In genomic region chr20:58500256-58500655, GRCh38 we compare ENCODE assay signal across 27 cellular contexts. TPM values are rescaled to one million over a fixed set of nuclear protein-coding genes. Genes with fewer than 3 reads are reported as not detected.
A peak's percentile ranks its signal among the peaks of the same experiment; 100 is the strongest.
DNase-seq lines count a peak whose midpoint lies in the region; ATAC-seq and TF ChIP-seq lines count a peak whose summit lies in the region.
"Had no signal": no experiment of that assay in that cellular context is flagged by ENCODE, and none has a peak within 500 bp of the region (broad histone marks: within the 10 kb centered on the region; RNA-seq: fewer than 3 reads in every experiment).

No MANE protein-coding gene starts in this region.

- H3F3A ChIP-seq in MM.1S (ENCODE audit: insufficient read depth, low read length): no peaks in the 10 kb centered on the region

- no peaks in the 10 kb centered on the region for H3K9me2 ChIP-seq in MM.1S (replicated peaks; ENCODE audit: insufficient read depth, low read length)

- ATAC-seq in RWPE2 (ENCODE audit: low read depth) (no peak), aorta (ENCODE audit: low FRiP score) (no peak), HG03108 (IDR thresholded peaks at IDR 0.05; ENCODE audit: unreplicated experiment) (no peak)
- ATAC-seq: GM12878 had no signal

- H3K4me2 ChIP-seq in MM.1S (ENCODE audit: low read depth, low read length): no peak overlapping the region
- H3K4me2 ChIP-seq: BLaER1 had no signal

- no peaks in the 10 kb centered on the region for H4K20me1 ChIP-seq in MM.1S (ENCODE audit: insufficient read depth, low read length)
- H4K20me1 ChIP-seq: BLaER1 had no signal

- H3K4me3 ChIP-seq in right atrium auricular region (no peak overlapping the region), left ventricle myocardium inferior (no peak overlapping the region), RWPE2 (ENCODE audit: severe bottlenecking) (no peak overlapping the region), MM.1S (ENCODE audit: low read length) (no peak overlapping the region), aorta (ENCODE audit: low read length in 2 of 2) (no peak overlapping the region)
- H3K4me3 ChIP-seq: BLaER1, GM12878 had no signal

- no peaks in the 10 kb centered on the region for H3K27me3 ChIP-seq in right atrium auricular region
- no peaks in the 10 kb centered on the region for H3K27me3 ChIP-seq in left ventricle myocardium inferior (ENCODE audit: low read depth)
- no peaks in the 10 kb centered on the region for H3K27me3 ChIP-seq in RWPE2 (ENCODE audit: insufficient read depth, poor library complexity, severe bottlenecking)
- peaks cover 32% of the 10 kb centered on the region for H3K27me3 ChIP-seq in MM.1S (replicated peaks; ENCODE audit: insufficient read depth, low read length)
- no peaks in the 10 kb centered on the region for H3K27me3 ChIP-seq in aorta (ENCODE audit: control insufficient read depth in 1 of 2, insufficient read depth in 2 of 2, low read length in 1 of 2)
- H3K27me3 ChIP-seq: BE2C, BLaER1 had no signal

- H3K9me3 ChIP-seq in right atrium auricular region (peaks cover 0 to 31% of the 10 kb centered on the region in 2 donors), left ventricle myocardium inferior (replicated peaks) (peaks cover 38% of the 10 kb centered on the region), RWPE2 (ENCODE audit: severe bottlenecking) (peaks cover 6% of the 10 kb centered on the region), MM.1S (replicated peaks; ENCODE audit: insufficient read depth, low read length) (0 out of 2 replicates have a peak, but pooled peaks cover 3% of the 10 kb centered on the region), aorta (ENCODE audit: control insufficient read depth, low read length) (peaks cover 7% of the 10 kb centered on the region)

- H3K9ac ChIP-seq in MM.1S (ENCODE audit: low read length): no peak overlapping the region
- H3K9ac ChIP-seq: BLaER1 had no signal

- no peak overlapping the region for H2AFZ ChIP-seq in MM.1S (ENCODE audit: low read length)

- DNase-seq in right atrium auricular region (ENCODE audit: low spot score): peak; percentile 21
- DNase-seq in left ventricle myocardium inferior: no peak
- peak; percentile 73 for DNase-seq in RWPE2 (ENCODE audit: low spot score)
- DNase-seq in posterior vena cava (ENCODE audit: low spot score): peak; percentile 60
- no peak for DNase-seq in MM.1S
- no peak for DNase-seq in aorta
- DNase-seq: 8988T; ACHN; BE2C; C1 segment of cervical spinal cord; CD4-positive, alpha-beta memory T cell; CD4-positive, CD25-positive, alpha-beta regulatory T cell; CD8-positive, alpha-beta memory T cell; COR-L47; DMS 273 treated with DMSO at 0.1 percent for 48 hours; DMS153; DMS53; DMS79; DND-41; EL; GDM1 had no signal

- no peak for TF ChIP-seq CTCF in right atrium auricular region (IDR thresholded peaks at IDR 0.05)
- TF ChIP-seq CTCF in left ventricle myocardium inferior (IDR thresholded peaks at IDR 0.05; ENCODE audit: borderline replicate concordance): no peak
- no peak for TF ChIP-seq CTCF in RWPE2 (IDR thresholded peaks at IDR 0.05; ENCODE audit: poor library complexity, severe bottlenecking)
- TF ChIP-seq CTCF in MM.1S (IDR thresholded peaks at IDR 0.05; ENCODE audit: low read length): no peak

- 93 to 94% methylated on average over 7 of the region's 7 CpGs for WGBS in aorta, 2 donors

- no peaks in the 10 kb centered on the region for H3K4me1 ChIP-seq in right atrium auricular region
- H3K4me1 ChIP-seq in left ventricle myocardium inferior: no peaks in the 10 kb centered on the region
- no peaks in the 10 kb centered on the region for H3K4me1 ChIP-seq in RWPE2 (ENCODE audit: insufficient read depth, poor library complexity, severe bottlenecking)
- no peaks in the 10 kb centered on the region for H3K4me1 ChIP-seq in MM.1S (ENCODE audit: low read length)
- H3K4me1 ChIP-seq in aorta (ENCODE audit: control insufficient read depth in 1 of 2, insufficient read depth in 2 of 2, low read length in 2 of 2): no peaks in the 10 kb centered on the region
- H3K4me1 ChIP-seq: BE2C, BLaER1 had no signal

- intact Hi-C loops in left ventricle myocardium inferior (cut with micrococcal nuclease) (no loop called here), posterior vena cava (cut with DNase I) (loop anchor here in 1 of 2 donors (1.0 kb wide), 1 partner anchor 31 kb away; no protein-coding TSS in a partner anchor), aorta (cut with DNase I) (no loop called here)

- H3K79me2 ChIP-seq in MM.1S (ENCODE audit: low read length): no peaks in the 10 kb centered on the region

- no peak overlapping the region for H3K27ac ChIP-seq in right atrium auricular region
- H3K27ac ChIP-seq in left ventricle myocardium inferior (replicated peaks): no peak overlapping the region
- H3K27ac ChIP-seq in RWPE2 (ENCODE audit: poor library complexity, severe bottlenecking): no peak overlapping the region
- no peak overlapping the region for H3K27ac ChIP-seq in MM.1S (ENCODE audit: low read length)
- no peak overlapping the region for H3K27ac ChIP-seq in aorta (ENCODE audit: low read depth in 1 of 2, low read length in 2 of 2)
- H3K27ac ChIP-seq: BLaER1 had no signal

- H3K36me3 ChIP-seq in right atrium auricular region (no peaks in the 10 kb centered on the region), left ventricle myocardium inferior (no peaks in the 10 kb centered on the region), RWPE2 (ENCODE audit: low read depth) (no peaks in the 10 kb centered on the region), MM.1S (replicated peaks; ENCODE audit: insufficient read depth, low read length) (no peaks in the 10 kb centered on the region), aorta (ENCODE audit: control insufficient read depth in 1 of 2, insufficient read depth in 2 of 2, low read length in 1 of 2) (no peaks in the 10 kb centered on the region)
- H3K36me3 ChIP-seq: BE2C, BLaER1 had no signal

RNA-seq across cellular contexts. Expression of gene APCDD1L, which starts 14.9 kb away (rescaled TPM):
- total RNA-seq in right atrium auricular region (1 to 10 TPM in 1 of 2 donors, under 1 TPM in 1; 0.89 to 1.5 TPM), left ventricle myocardium inferior (0.91 TPM), posterior vena cava (1 to 10 TPM in 1 of 2 donors, under 1 TPM in 1; 0.88 to 1.5 TPM), aorta (10 to 100 TPM in 1 of 2 donors, 1 to 10 TPM in 1; 1.7 to 14.6 TPM)
- polyA plus RNA-seq in aorta: 1 to 10 TPM; 1.3 to 2.4 TPM
- total RNA-seq: A673; CD4-positive, alpha-beta memory T cell; CD4-positive, CD25-positive, alpha-beta regulatory T cell; CD8-positive, alpha-beta memory T cell; G401; GM12878 had no signal
- polyA plus RNA-seq: CD14-positive monocyte; CD8-positive, alpha-beta memory T cell had no signal

Comparison
In these comparisons a context has a peak if more than half of its experiments do, and no peak if none do; other contexts are left out.
1. DNase-seq: peak in right atrium auricular region (single experiment), RWPE2 (single experiment) and posterior vena cava (single experiment); none in left ventricle myocardium inferior (single experiment), MM.1S (single experiment) and aorta (0 of 2).